32 cellular contexts compared by ENCODE assay signal in genomic region chr14:54453252-54453651, GRCh38.
"Had no signal": no experiment of that assay in that cellular context is flagged by ENCODE, and none has a peak within 500 bp of the region (broad histone marks: within the 10 kb centered on the region; RNA-seq: fewer than 3 reads in every experiment).

No MANE protein-coding gene starts in this region.

- H3K27me3 Mint-ChIP-seq: activated CD8-positive, alpha-beta T cell treated with anti-CD3 and anti-CD28 coated beads for 36 hours; activated naive CD8-positive, alpha-beta T cell treated with anti-CD3 and anti-CD28 coated beads for 36 hours; activated T-helper 17 cell treated with anti-CD3 and anti-CD28 coated beads, Interleukin-2, amount 50 U/mL, for 72 hours had no signal

- H3K4me1 ChIP-seq: Peyer's patch had no signal

- H3K27ac ChIP-seq: brain microvascular endothelial cell, Peyer's patch had no signal

- H3K36me3 ChIP-seq: brain microvascular endothelial cell, Peyer's patch had no signal

- H3K4me3 Mint-ChIP-seq: activated CD4-positive, alpha-beta T cell treated with anti-CD3 and anti-CD28 coated beads, Interleukin-2, amount 10 ng/mL, durations not matched to agents 24 days and 14 days; activated CD8-positive, alpha-beta T cell treated with anti-CD3 and anti-CD28 coated beads for 36 hours; activated naive CD8-positive, alpha-beta T cell treated with anti-CD3 and anti-CD28 coated beads for 36 hours; activated T-cell treated with anti-CD3 and anti-CD28 coated beads, Interleukin-2, amount 50 U/mL, for 72 hours; activated T-helper 17 cell treated with anti-CD3 and anti-CD28 coated beads, Interleukin-2, amount 50 U/mL, for 72 hours; T-helper 2 cell treated with Interferon-gamma antibody and Interleukin-4, amounts not matched to agents 5 μg/mL and 100 μg/mL, for 36 hours had no signal

- H3K4me3 ChIP-seq: Peyer's patch had no signal

- DNase-seq: activated CD4-positive, alpha-beta T cell treated with anti-CD3 and anti-CD28 coated beads, Interleukin-2, amount 50 U/mL, for 4 hours; activated CD8-positive, alpha-beta T cell treated with anti-CD3 and anti-CD28 coated beads for 36 hours; activated effector memory CD4-positive, alpha-beta T cell treated with anti-CD3 and anti-CD28 coated beads, Interleukin-2, amount 50 U/mL, for 16 hours; activated naive CD4-positive, alpha-beta T cell; activated naive CD4-positive, alpha-beta T cell treated with anti-CD3 and anti-CD28 coated beads, Interleukin-2, amount 50 U/mL, for 16 hours; activated naive CD8-positive, alpha-beta T cell treated with anti-CD3 and anti-CD28 coated beads for 36 hours; activated T-cell treated with anti-CD3 and anti-CD28 coated beads, Interleukin-2, amount 50 U/mL, for 1 hour; activated T-cell treated with anti-CD3 and anti-CD28 coated beads, Interleukin-2, amount 50 U/mL, for 72 hours; amniotic stem cell; aorta; Kasumi-1; KG1; MM.1S; MV-4-11; NCI-H1092; NCI-H1436 treated with DMSO at 0.1 percent for 48 hours; NCI-H187; NCI-H2029 treated with DMSO at 0.1 percent for 48 hours; NCI-H2107; NCI-H2171; NCI-H510A; NCI-H526; NCI-H748 treated with DMSO at 0.1 percent for 48 hours; NK-92 treated with Interleukin-12 subunit alpha and Interleukin-12 subunit beta, amount 100 ng/mL, for 24 hours; Peyer's patch; Right ventricle myocardium superior; RPMI8226 had no signal

- H3K36me3 Mint-ChIP-seq: activated naive CD8-positive, alpha-beta T cell treated with anti-CD3 and anti-CD28 coated beads for 36 hours had no signal

- ATAC-seq: activated CD8-positive, alpha-beta T cell treated with anti-CD3 and anti-CD28 coated beads for 36 hours; activated T-cell treated with anti-CD3 and anti-CD28 coated beads, Interleukin-2, amount 50 U/mL, for 72 hours; activated T-helper 17 cell treated with anti-CD3 and anti-CD28 coated beads, Interleukin-2, amount 50 U/mL, for 72 hours had no signal

- H3K9me3 ChIP-seq: Peyer's patch had no signal

- H3K27ac Mint-ChIP-seq: activated CD4-positive, alpha-beta T cell treated with anti-CD3 and anti-CD28 coated beads, Interleukin-2, amount 10 ng/mL, durations not matched to agents 24 days and 14 days; activated CD8-positive, alpha-beta T cell treated with anti-CD3 and anti-CD28 coated beads for 36 hours; activated naive CD8-positive, alpha-beta T cell treated with anti-CD3 and anti-CD28 coated beads for 36 hours; activated T-cell treated with anti-CD3 and anti-CD28 coated beads, Interleukin-2, amount 50 U/mL, for 72 hours; activated T-helper 17 cell treated with anti-CD3 and anti-CD28 coated beads, Interleukin-2, amount 50 U/mL, for 72 hours; T-helper 2 cell treated with Interferon-gamma antibody and Interleukin-4, amounts not matched to agents 5 μg/mL and 100 μg/mL, for 36 hours had no signal

- FAIRE-seq: TTC549 had no signal

- H3K27me3 ChIP-seq: brain microvascular endothelial cell, Peyer's patch had no signal

- H3K9me3 Mint-ChIP-seq: activated CD8-positive, alpha-beta T cell treated with anti-CD3 and anti-CD28 coated beads for 36 hours; activated naive CD8-positive, alpha-beta T cell treated with anti-CD3 and anti-CD28 coated beads for 36 hours; activated T-helper 17 cell treated with anti-CD3 and anti-CD28 coated beads, Interleukin-2, amount 50 U/mL, for 72 hours had no signal
